ENCODE assay signal across 21 cellular contexts in the genomic region with DNA sequence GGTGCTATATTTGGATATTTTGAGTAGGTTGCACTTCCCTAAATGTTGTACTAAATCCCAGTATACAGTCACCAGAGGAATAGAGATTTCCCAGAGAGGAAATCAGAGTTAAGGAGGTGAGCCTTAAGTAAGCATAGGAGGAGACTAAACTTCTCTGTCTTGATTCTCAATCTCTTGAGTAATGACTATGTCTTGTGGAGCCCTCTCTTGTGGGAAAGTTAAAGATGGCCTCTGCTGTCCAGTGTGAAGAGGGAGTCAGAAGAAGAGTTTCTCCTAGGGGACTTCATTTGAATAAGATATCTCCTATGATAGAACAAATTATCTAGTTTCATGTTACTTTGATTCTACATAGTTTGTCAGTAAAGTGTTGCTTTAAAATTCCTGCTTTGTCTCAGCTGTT.
DNase-seq lines count a peak whose midpoint lies in the region; ATAC-seq and TF ChIP-seq lines count a peak whose summit lies in the region.
"Had no signal": no experiment of that assay in that cellular context is flagged by ENCODE, and none has a peak within 500 bp of the region (broad histone marks: within the 10 kb centered on the region; RNA-seq: fewer than 3 reads in every experiment).

No MANE protein-coding gene starts in this region.

- H3K27ac ChIP-seq in VCaP = peak overlapping the region; percentile 2; the same call in 1 of the 2 replicates
- peak overlapping the region; percentile 6 to 55 (median 38) for H3K27ac ChIP-seq in gastrocnemius medialis
- H3K27ac ChIP-seq: BLaER1 treated with 17β-estradiol and CSF1 and Interleukin-3, amounts not matched to agents 10 nM and 100 nM; KMS-11; SJSA1 had no signal

- H3K27me3 ChIP-seq in gastrocnemius medialis = no peaks in the 10 kb centered on the region
- H3K27me3 ChIP-seq: BLaER1 treated with 17β-estradiol and CSF1 and Interleukin-3, amounts not matched to agents 10 nM and 100 nM; SJSA1 had no signal

- no peaks in the 10 kb centered on the region for H3K36me3 ChIP-seq in gastrocnemius medialis
- H3K36me3 ChIP-seq: BLaER1 treated with 17β-estradiol and CSF1 and Interleukin-3, amounts not matched to agents 10 nM and 100 nM; SJSA1 had no signal

- intact Hi-C loops in gastrocnemius medialis (cut with DNase I; ENCODE audit: low total_unique reads) = loop anchor here (1.0 to 5.0 kb wide), 4 partner anchors 101 to 333 kb away; no protein-coding TSS in a partner anchor

- TF ChIP-seq POLR2A in gastrocnemius medialis (IDR thresholded peaks at IDR 0.05) = no peak

- no peak for DNase-seq in memory B cell (ENCODE audit: low spot score in 2 of 2)
- no peak for DNase-seq in gastrocnemius medialis
- DNase-seq in NAMALWA (ENCODE audit: low spot score) = no peak
- no peak for DNase-seq in COR-L47 (lab: John Stamatoyannopoulos, UW)
- no peak for DNase-seq in SHP77 treated with DMSO at 0.1 percent for 48 hours (lab: John Stamatoyannopoulos, UW)
- no peak for DNase-seq in UCSD-AML1 (lab: John Stamatoyannopoulos, UW; ENCODE audit: unreplicated experiment)
- DNase-seq: ACHN; Calu3; CD8-positive, alpha-beta T cell; DMS153; GOT3; HCEC 1CT; NCI-H1048; NCI-H1436; NCI-H187 treated with DMSO at 0.1 percent for 48 hours; NCI-H2107 had no signal

- peaks cover 2% of the 10 kb centered on the region for H3K36me3 Mint-ChIP-seq in IgD-negative memory B cell
- H3K36me3 Mint-ChIP-seq in memory B cell = no peaks in the 10 kb centered on the region
- H3K36me3 Mint-ChIP-seq: CD8-positive, alpha-beta T cell had no signal

- H3K4me3 Mint-ChIP-seq in IgD-negative memory B cell (no peak overlapping the region), memory B cell (no peak overlapping the region)
- H3K4me3 Mint-ChIP-seq: CD8-positive, alpha-beta T cell had no signal

- peaks cover 6 to 20% of the 10 kb centered on the region in 2 donors for H3K4me1 ChIP-seq in gastrocnemius medialis
- H3K4me1 ChIP-seq: SJSA1 had no signal

- no peak overlapping the region for H3K4me3 ChIP-seq in gastrocnemius medialis
- H3K4me3 ChIP-seq: BLaER1 treated with 17β-estradiol and CSF1 and Interleukin-3, amounts not matched to agents 10 nM and 100 nM; SJSA1 had no signal

- no peak for ATAC-seq in memory B cell (ENCODE audit: low read depth)
- peak; percentile 31 to 43 for ATAC-seq in gastrocnemius medialis
- ATAC-seq: CD8-positive, alpha-beta T cell had no signal

- in situ Hi-C loops in gastrocnemius medialis (cut with MboI; ENCODE audit: low sequenced_read_pairs in 4 of 4) = loop anchor here in 3 of 4 donors (5.0 to 25.0 kb wide), 4 partner anchors 281 to 504 kb away; no protein-coding TSS in a partner anchor

- no peaks in the 10 kb centered on the region for H3K9me3 ChIP-seq in gastrocnemius medialis
- H3K9me3 ChIP-seq: BLaER1 treated with 17β-estradiol and CSF1 and Interleukin-3, amounts not matched to agents 10 nM and 100 nM; SJSA1 had no signal

- no peaks in the 10 kb centered on the region for H3K9me3 Mint-ChIP-seq in IgD-negative memory B cell
- no peaks in the 10 kb centered on the region for H3K9me3 Mint-ChIP-seq in memory B cell
- H3K9me3 Mint-ChIP-seq: CD8-positive, alpha-beta T cell had no signal

- peak overlapping the region in 2 of 3 donors; percentile 76 to 86 for H3K27ac Mint-ChIP-seq in IgD-negative memory B cell
- peak overlapping the region; percentile 29 for H3K27ac Mint-ChIP-seq in memory B cell
- H3K27ac Mint-ChIP-seq: CD8-positive, alpha-beta T cell had no signal

- H3K27me3 Mint-ChIP-seq in IgD-negative memory B cell (no peaks in the 10 kb centered on the region), memory B cell (no peaks in the 10 kb centered on the region)

- H3K4me1 Mint-ChIP-seq in IgD-negative memory B cell = peaks cover 22 to 30% (median 23%) of the 10 kb centered on the region in 3 donors
- H3K4me1 Mint-ChIP-seq in memory B cell = peaks cover 15% of the 10 kb centered on the region

- TF ChIP-seq CTCF in VCaP (conservative IDR thresholded peaks at IDR 0.05) = no peak
- no peak for TF ChIP-seq CTCF in gastrocnemius medialis (IDR thresholded peaks at IDR 0.05 in 4 of 5, conservative IDR thresholded peaks at IDR 0.05 in 1 of 5)
